ENCODE assay signal across 29 cellular contexts in genomic region chr22:23363683-23364082, GRCh38.
"Had no signal": no experiment of that assay in that cellular context is flagged by ENCODE, and none has a peak within 500 bp of the region (broad histone marks: within the 10 kb centered on the region; RNA-seq: fewer than 3 reads in every experiment).

No MANE protein-coding gene starts in this region.

- H3K36me3 ChIP-seq: adrenal gland, colonic mucosa, gastrocnemius medialis, heart left ventricle had no signal

- H3K27ac ChIP-seq: adrenal gland, body of pancreas, colonic mucosa, foreskin keratinocyte, gastrocnemius medialis, heart left ventricle, hepatocyte had no signal

- ATAC-seq: activated CD4-positive, alpha-beta T cell treated with anti-CD3 and anti-CD28 coated beads for 36 hours; activated CD8-positive, alpha-beta memory T cell treated with anti-CD3 and anti-CD28 coated beads, Interleukin-2, amount 10 ng/mL, durations not matched to agents 7 days and 5 days; activated CD8-positive, alpha-beta T cell treated with anti-CD3 and anti-CD28 coated beads, Interleukin-2, amount 10 ng/mL, durations not matched to agents 7 days and 5 days; activated naive CD8-positive, alpha-beta T cell treated with anti-CD3 and anti-CD28 coated beads, Interleukin-2, amount 50 U/mL, for 24 hours; body of pancreas; esophagus mucosa; foreskin keratinocyte; gastrocnemius medialis; heart left ventricle; T-helper 17 cell had no signal

- H3K4me1 ChIP-seq: adrenal gland, body of pancreas, colonic mucosa, foreskin keratinocyte, gastrocnemius medialis, heart left ventricle had no signal

- H3K27me3 ChIP-seq: adrenal gland, body of pancreas, colonic mucosa, hepatocyte had no signal

- H3K4me3 ChIP-seq: adrenal gland, body of pancreas, colonic mucosa, gastrocnemius medialis, heart left ventricle, hepatocyte had no signal

- DNase-seq: activated CD4-positive, alpha-beta memory T cell treated with anti-CD3 and anti-CD28 coated beads for 36 hours; activated CD4-positive, alpha-beta T cell treated with anti-CD3 and anti-CD28 coated beads for 36 hours; activated CD4-positive, alpha-beta T cell treated with anti-CD3 and anti-CD28 coated beads, Interleukin-2, amount 10 ng/mL, durations not matched to agents 24 days and 14 days; activated CD4-positive, CD25-positive, alpha-beta regulatory T cell; activated CD4-positive, CD25-positive, alpha-beta regulatory T cell treated with anti-CD3 and anti-CD28 coated beads, Interleukin-2, amount 50 U/mL, for 72 hours; activated CD8-positive, alpha-beta memory T cell treated with anti-CD3 and anti-CD28 coated beads, Interleukin-2, amount 10 ng/mL, durations not matched to agents 7 days and 5 days; activated CD8-positive, alpha-beta memory T cell treated with anti-CD3 and anti-CD28 coated beads, Interleukin-2, amount 50 U/mL, for 4 hours; activated CD8-positive, alpha-beta T cell treated with anti-CD3 and anti-CD28 coated beads, Interleukin-2, amount 10 ng/mL, durations not matched to agents 7 days and 5 days; activated effector memory CD4-positive, alpha-beta T cell treated with anti-CD3 and anti-CD28 coated beads, Interleukin-2, amount 50 U/mL, for 16 hours; activated naive CD4-positive, alpha-beta T cell treated with anti-CD3 and anti-CD28 coated beads for 36 hours; activated naive CD8-positive, alpha-beta T cell treated with anti-CD3 and anti-CD28 coated beads for 36 hours; activated naive CD8-positive, alpha-beta T cell treated with anti-CD3 and anti-CD28 coated beads, Interleukin-2, amount 50 U/mL, for 24 hours; activated T-cell treated with anti-CD3 and anti-CD28 coated beads, Interleukin-2, amount 50 U/mL, for 1 hour; activated T-cell treated with anti-CD3 and anti-CD28 coated beads, Interleukin-2, amount 50 U/mL, for 48 hours; adrenal gland; amygdala; aorta; body of pancreas; caudate nucleus; colonic mucosa; effector memory CD4-positive, alpha-beta T cell; foreskin keratinocyte; gastrocnemius medialis; glutamatergic neuron; heart left ventricle; T-helper 17 cell; T1000 had no signal

- H3K9me3 ChIP-seq: adrenal gland, body of pancreas, colonic mucosa, gastrocnemius medialis, heart left ventricle had no signal
